In the genomic region with DNA sequence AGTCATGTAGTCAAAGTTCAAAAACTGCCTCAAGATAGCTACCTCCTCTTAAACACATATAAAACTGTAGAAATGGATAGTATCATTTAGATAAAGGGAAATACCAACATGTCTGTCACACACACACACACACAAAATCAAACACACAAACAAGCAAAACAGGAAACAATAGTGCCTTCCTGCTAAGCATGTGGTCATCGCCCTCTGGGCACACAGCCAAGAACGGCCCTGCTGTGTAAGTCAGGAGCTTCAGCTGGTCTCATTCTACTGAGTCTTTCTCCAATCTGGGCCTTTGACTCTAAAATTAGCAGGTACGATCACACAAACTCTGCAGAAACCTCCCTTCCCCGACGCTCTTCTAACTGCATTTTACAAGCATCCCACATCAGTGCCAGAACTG, we compare ENCODE assay signal across 9 cellular contexts.
DNase-seq lines count a peak whose midpoint lies in the region; ATAC-seq and TF ChIP-seq lines count a peak whose summit lies in the region.
"Had no signal": no experiment of that assay in that cellular context is flagged by ENCODE, and none has a peak within 500 bp of the region (broad histone marks: within the 10 kb centered on the region; RNA-seq: fewer than 3 reads in every experiment).

No MANE protein-coding gene starts in this region.

- H3K27ac Mint-ChIP-seq in CD14-positive monocyte: no peak overlapping the region

- H3K9me3 Mint-ChIP-seq in CD14-positive monocyte: peaks cover 0 to 5% (median 0%) of the 10 kb centered on the region in 7 donors

- ATAC-seq in Right ventricle myocardium inferior (no peak), left ventricle myocardium superior (no peak), HG03108 (IDR thresholded peaks at IDR 0.05; ENCODE audit: unreplicated experiment) (no peak), GM18505 (IDR thresholded peaks at IDR 0.05; ENCODE audit: unreplicated experiment) (no peak)

- H3K27ac ChIP-seq in SJCRH30: no peak overlapping the region

- no peak overlapping the region for H3K4me3 ChIP-seq in SJCRH30

- no peaks in the 10 kb centered on the region for H3K36me3 ChIP-seq in SJCRH30

- no peaks in the 10 kb centered on the region; the same call in 1 of the 2 replicates for H3K4me1 ChIP-seq in SJCRH30

- H3K4me1 Mint-ChIP-seq in CD14-positive monocyte: peaks cover 2% of the 10 kb centered on the region

- no peaks in the 10 kb centered on the region for H3K36me3 Mint-ChIP-seq in CD14-positive monocyte

- no peak for TF ChIP-seq CTCF in CD14-positive monocyte (IDR thresholded peaks at IDR 0.05)

- no peak for TF ChIP-seq POLR2A in GM18505 (IDR thresholded peaks at IDR 0.05; ENCODE audit: borderline replicate concordance, extremely low read depth, insufficient read depth, insufficient read length)

- H3K27me3 ChIP-seq in SJCRH30: no peaks in the 10 kb centered on the region

- DNase-seq in Right ventricle myocardium inferior (ENCODE audit: missing footprints) (peak; percentile 83), cardiac septum (ENCODE audit: low spot score) (no peak), SJCRH30 (peak; percentile 78), left ventricle myocardium superior (peak; percentile 80), CD14-positive monocyte (ENCODE audit: low spot score) (no peak), AG20443 (ENCODE audit: low spot score) (no peak)
- DNase-seq: NCI-H1930 had no signal

- no peaks in the 10 kb centered on the region for H3K9me3 ChIP-seq in SJCRH30 (replicated peaks)

- H3K27me3 Mint-ChIP-seq in CD14-positive monocyte (ENCODE audit: low read depth in 3 of 3): peaks cover 2 to 5% (median 2%) of the 10 kb centered on the region in 3 donors

- intact Hi-C loops in Right ventricle myocardium inferior (cut with DNase I): no loop called here
- intact Hi-C loops in cardiac septum (cut with DNase I): loop anchor here (10.0 kb wide), 1 partner anchor 47 kb away; no protein-coding TSS in a partner anchor
- intact Hi-C loops in left ventricle myocardium superior (cut with micrococcal nuclease): no loop called here
- intact Hi-C loops in CD14-positive monocyte (cut with micrococcal nuclease): no loop called here

- H3K4me3 Mint-ChIP-seq in CD14-positive monocyte: no peak overlapping the region

Comparison
In these comparisons a context has a peak if more than half of its experiments do, and no peak if none do; other contexts are left out.
1. DNase-seq: peak in Right ventricle myocardium inferior (single experiment), SJCRH30 (2 of 2) and left ventricle myocardium superior (single experiment); none in cardiac septum (single experiment), CD14-positive monocyte (single experiment) and AG20443 (single experiment).